In the genomic region with DNA sequence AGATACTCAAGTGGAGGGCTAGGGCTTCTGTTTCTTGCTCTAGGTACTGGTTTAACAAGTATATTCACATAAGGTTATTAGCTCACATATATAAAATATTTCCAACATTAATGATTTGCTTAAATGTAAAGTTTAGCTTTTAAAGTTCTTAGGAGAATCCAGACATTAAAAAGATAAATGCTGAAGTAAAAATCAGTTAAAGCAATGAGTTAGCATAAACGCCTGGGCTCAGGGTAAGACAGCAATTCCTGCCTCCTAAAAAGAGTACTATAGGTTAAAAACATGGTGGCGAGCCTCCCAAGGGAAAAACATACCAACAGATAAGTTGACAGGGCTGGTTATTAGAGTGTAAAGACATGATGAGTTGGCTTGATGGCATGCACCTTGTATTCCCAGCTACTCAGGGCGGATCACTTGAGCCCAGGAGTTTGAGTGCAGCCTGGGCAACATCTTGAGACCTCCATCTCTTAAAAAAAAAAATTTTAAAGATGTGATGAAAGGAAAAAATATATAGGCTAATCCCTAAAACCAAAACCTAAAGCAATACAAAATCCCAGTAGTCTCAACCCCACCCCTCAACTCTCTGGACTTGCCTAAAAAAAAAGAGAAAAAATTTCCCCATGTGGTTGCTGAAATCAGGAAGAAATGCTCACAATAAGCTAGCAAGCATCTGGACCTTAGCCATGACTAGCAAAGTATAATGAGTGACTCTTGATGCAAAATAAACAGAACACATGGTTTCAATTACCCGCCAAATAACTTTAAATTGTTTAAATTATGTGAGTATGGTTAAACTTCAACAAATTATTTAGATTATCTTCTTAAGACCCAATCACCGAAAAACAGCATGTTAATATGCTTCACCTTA, we compare ENCODE assay signal across 9 cellular contexts. TPM values are rescaled to one million over a fixed set of nuclear protein-coding genes. Genes with fewer than 3 reads are reported as not detected.
A peak's percentile ranks its signal among the peaks of the same experiment; 100 is the strongest.
DNase-seq lines count a peak whose midpoint lies in the region; ATAC-seq, FAIRE-seq and TF ChIP-seq lines count a peak whose summit lies in the region.
"Had no signal": no experiment of that assay in that cellular context is flagged by ENCODE, and none has a peak within 500 bp of the region (broad histone marks: within the 10 kb centered on the region; RNA-seq: fewer than 3 reads in every experiment).

No MANE protein-coding gene starts in this region.

- peaks cover 17% of the 10 kb centered on the region for H3K36me3 Mint-ChIP-seq in mesothelial cell of epicardium

- no peaks in the 10 kb centered on the region for H3K9me3 Mint-ChIP-seq in mesothelial cell of epicardium

- TF ChIP-seq CTCF in mesothelial cell of epicardium (IDR thresholded peaks at IDR 0.05; ENCODE audit: unreplicated experiment): no peak

- DNase-seq in AML-193 (lab: John Stamatoyannopoulos, UW) (peak; percentile 11 to 30), HS-5 (ENCODE audit: low read depth) (peak; percentile 87), amniotic stem cell (lab: John Stamatoyannopoulos, UW) (peak; percentile 75), mesothelial cell of epicardium (ENCODE audit: low spot score in 2 of 2, unreplicated experiment in 2 of 2) (no peak), HuH-7.5 (ENCODE audit: low spot score) (no peak), C1 segment of cervical spinal cord (lab: John Stamatoyannopoulos, UW) (no peak), RCC 7860 (ENCODE audit: low spot score) (no peak)
- DNase-seq: uterus had no signal

- H3K27me3 Mint-ChIP-seq in mesothelial cell of epicardium (ENCODE audit: low read depth): no peaks in the 10 kb centered on the region

- H3K4me1 Mint-ChIP-seq in mesothelial cell of epicardium: peaks cover 35% of the 10 kb centered on the region

- FAIRE-seq in RCC 7860 (lab: Jason Lieb, UNC): no peak

- ATAC-seq in GM21576 (IDR thresholded peaks at IDR 0.05; ENCODE audit: unreplicated experiment): no peak

- H3K27ac Mint-ChIP-seq in mesothelial cell of epicardium: peak overlapping the region; percentile 47

- H3K4me3 Mint-ChIP-seq in mesothelial cell of epicardium: peak overlapping the region; percentile 45

RNA-seq across cellular contexts. Expression of a gene that starts 3.6 kb away (rescaled TPM):
- total RNA-seq in mesothelial cell of epicardium: 66.2 to 73.7 TPM (median 68.8 TPM) in 3 replicates

Comparison
In these comparisons a context has a peak if more than half of its experiments do, and no peak if none do; other contexts are left out.
1. DNase-seq: peak in AML-193 (2 of 2), HS-5 (single experiment) and amniotic stem cell (single experiment); none in mesothelial cell of epicardium (0 of 2), HuH-7.5 (single experiment), C1 segment of cervical spinal cord (0 of 14) and RCC 7860 (single experiment).